8 cellular contexts compared by ENCODE assay signal in the genomic region with DNA sequence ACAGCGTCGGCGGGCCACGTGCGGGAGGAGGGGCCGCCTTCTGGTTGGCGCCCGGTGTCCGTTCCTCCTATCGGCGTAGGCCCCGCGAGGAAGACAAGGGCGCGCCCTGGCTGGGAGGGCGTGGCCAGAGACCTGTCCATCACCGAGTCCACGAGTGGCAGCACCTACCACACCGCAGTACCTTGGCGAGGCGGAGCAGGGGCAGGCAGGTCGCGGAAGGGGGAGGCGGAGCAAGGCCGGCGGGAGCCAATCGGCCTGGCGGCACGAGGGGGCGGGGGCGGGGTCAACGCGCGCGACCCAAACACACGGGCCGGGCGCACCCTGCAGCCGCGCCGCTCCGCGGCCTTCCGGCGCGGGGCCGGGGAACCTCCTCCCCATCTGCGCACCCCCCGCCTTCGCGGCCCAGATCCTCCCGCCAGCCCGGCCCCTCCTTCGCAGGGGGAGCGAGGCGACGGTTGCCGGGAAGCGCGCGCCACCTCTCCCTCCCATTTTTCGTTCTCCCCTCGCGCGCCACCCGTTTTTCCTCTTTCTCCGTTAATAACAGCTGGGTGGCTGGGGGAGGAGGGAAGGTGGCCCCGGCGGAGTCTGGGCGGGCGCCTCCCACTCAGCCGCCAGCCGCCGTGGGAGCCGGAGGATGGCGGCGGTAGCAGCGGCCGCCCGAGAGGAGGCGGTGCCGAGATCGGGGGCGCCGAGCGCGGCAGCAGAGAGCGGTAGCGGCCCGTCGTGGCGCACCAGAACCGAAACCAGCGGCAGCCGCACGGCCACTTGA. TPM values are rescaled to one million over a fixed set of nuclear protein-coding genes. Genes with fewer than 3 reads are reported as not detected.
DNase-seq lines count a peak whose midpoint lies in the region; ATAC-seq and TF ChIP-seq lines count a peak whose summit lies in the region.

Gene ZNRF2 (plus strand): TSS at position 300 of the 769 bp plus-strand sequence. CDS start 761 bp downstream, outside the sequence.

- H3K36me3 ChIP-seq in endodermal cell (ENCODE audit: control insufficient read depth, insufficient read depth, low read length) (no peaks in the 10 kb centered on the region), mesodermal cell (ENCODE audit: control insufficient read depth, insufficient read depth, low read length) (no peaks in the 10 kb centered on the region)

- H3K27me3 Mint-ChIP-seq in endodermal cell (ENCODE audit: insufficient read depth): peaks cover 2% of the 10 kb centered on the region

- no peak within 1 kb of the TSS for H3K9ac ChIP-seq in endodermal cell (ENCODE audit: extremely low read depth, low read length, poor library complexity, severe bottlenecking)

- ATAC-seq in GM21381 (IDR thresholded peaks at IDR 0.05; ENCODE audit: unreplicated experiment): peak; percentile 81

- H3K36me3 Mint-ChIP-seq in endodermal cell (ENCODE audit: low read depth): no peaks in the 10 kb centered on the region

- H3K9me3 Mint-ChIP-seq in endodermal cell: no peaks in the 10 kb centered on the region

- H3K4me3 ChIP-seq in endodermal cell (ENCODE audit: low read length): peak within 1 kb of the TSS; percentile 68
- peak within 1 kb of the TSS; percentile 66 for H3K4me3 ChIP-seq in mesodermal cell (ENCODE audit: extremely low read depth, insufficient read depth, low read length, poor library complexity, severe bottlenecking)

- peak within 1 kb of the TSS; percentile 76 for H3K4me3 Mint-ChIP-seq in endodermal cell

- H3K4me1 Mint-ChIP-seq in endodermal cell: peaks cover 35% of the 10 kb centered on the region

- H3K4me1 ChIP-seq in endodermal cell (ENCODE audit: control insufficient read depth, insufficient read depth, low read length) (peaks cover 8% of the 10 kb centered on the region), mesodermal cell (ENCODE audit: control insufficient read depth, insufficient read depth, low read length, poor library complexity, severe bottlenecking) (peaks cover 12% of the 10 kb centered on the region)

- no peaks in the 10 kb centered on the region for H3K27me3 ChIP-seq in endodermal cell (ENCODE audit: control insufficient read depth, insufficient read depth, low read length, poor library complexity, severe bottlenecking)

- WGBS in endodermal cell (ENCODE audit: insufficient coverage in 1 of 2, insufficient read length in 1 of 2), 2 experiments: 0 to 1% methylated on average over 20 to 93 of the region's 96 CpGs
- WGBS in mesodermal cell (ENCODE audit: insufficient coverage in 2 of 2), 2 experiments: 0 to 1% methylated on average over 28 to 57 of the region's 96 CpGs

- DNase-seq in Caki2 (ENCODE audit: low read depth) (peak; percentile 99), HUDEP-2 (lab: John Stamatoyannopoulos, UW; ENCODE audit: unreplicated experiment in 76 of 76) (peak; percentile 65 to 100 (median 99)), NOMO-1 treated with dmso at 0.1 percent for 144 hours (lab: John Stamatoyannopoulos, UW; ENCODE audit: unreplicated experiment) (peak; percentile 99), endodermal cell (peak; percentile 100)
- peak; percentile 98 for DNase-seq in activated CD8-positive, alpha-beta memory T cell treated with anti-CD3 and anti-CD28 coated beads, Interleukin-2, amount 50 U/mL, for 1 hour (ENCODE audit: extremely low read depth)
- peak; percentile 98 to 99 for DNase-seq in stimulated activated CD8-positive, alpha-beta memory T cell treated with anti-CD3 and anti-CD28 coated beads, Interleukin-15, amount 100 ng/mL, for 4 hours (ENCODE audit: low read depth in 2 of 2)

- H3K27ac ChIP-seq in endodermal cell (ENCODE audit: low read depth, low read length) (peak within 1 kb of the TSS; percentile 82), mesodermal cell (ENCODE audit: low read depth, low read length, severe bottlenecking) (peak within 1 kb of the TSS; percentile 79)

- TF ChIP-seq CTCF in endodermal cell (conservative IDR thresholded peaks at IDR 0.05): peak; percentile 66

- peak within 1 kb of the TSS; percentile 92 for H3K27ac Mint-ChIP-seq in endodermal cell

- H3K9me3 ChIP-seq in endodermal cell (ENCODE audit: control insufficient read depth, low read length) (no peaks in the 10 kb centered on the region), mesodermal cell (ENCODE audit: control insufficient read depth, low read length) (no peaks in the 10 kb centered on the region)

- in situ Hi-C loops in Caki2 (cut with HindIII; ENCODE audit: low pct_unique_long_range_greater_than_20kb, low sequenced_read_pairs): no loop called here

RNA-seq across cellular contexts. Expression of gene ZNRF2, which starts in this region (rescaled TPM):
- 19.3 and 20.3 TPM in 2 replicates for total RNA-seq in Caki2 (2014; rRNA removed; shearing (Covaris generic); ENCODE audit: low replicate concordance)
- 10 to 100 TPM; 15.5 to 20.9 TPM for total RNA-seq in endodermal cell
- 9.6 TPM for polyA plus RNA-seq in endodermal cell (2013, experiment 1 of 2)
- polyA plus RNA-seq in endodermal cell (2013, experiment 2 of 2): 9.2 TPM
- polyA plus RNA-seq in mesodermal cell (2013, experiment 1 of 2): 6.6 TPM
- 7.1 TPM for polyA plus RNA-seq in mesodermal cell (2013, experiment 2 of 2)

Comparison
In these comparisons a context has a peak if more than half of its experiments do, and no peak if none do; other contexts are left out.
1. Peak in every context shown above with its lines: DNase-seq, ATAC-seq, H3K4me3 ChIP-seq and H3K27ac ChIP-seq.